Comparison of ENCODE assay signal across 23 cellular contexts in genomic region chr14:21192875-21193535, GRCh38. TPM values are rescaled to one million over a fixed set of nuclear protein-coding genes. Genes with fewer than 3 reads are reported as not detected.
DNase-seq lines count a peak whose midpoint lies in the region; TF ChIP-seq lines count a peak whose summit lies in the region.
"Had no signal": no experiment of that assay in that cellular context is flagged by ENCODE, and none has a peak within 500 bp of the region (broad histone marks: within the 10 kb centered on the region; RNA-seq: fewer than 3 reads in every experiment).

No MANE protein-coding gene starts in this region.

- no peaks in the 10 kb centered on the region for H3K9me3 ChIP-seq in OCI-LY3 (ENCODE audit: insufficient read depth, low read length)
- H3K9me3 ChIP-seq: neutrophil, vagina had no signal

- H3K27me3 Mint-ChIP-seq in activated naive CD8-positive, alpha-beta T cell, result no peaks in the 10 kb centered on the region
- no peaks in the 10 kb centered on the region for H3K27me3 Mint-ChIP-seq in activated naive CD8-positive, alpha-beta T cell treated with anti-CD3 and anti-CD28 coated beads for 36 hours
- H3K27me3 Mint-ChIP-seq in glutamatergic neuron (ENCODE audit: unreplicated experiment), result peaks cover 8% of the 10 kb centered on the region
- no peaks in the 10 kb centered on the region for H3K27me3 Mint-ChIP-seq in activated CD4-positive, alpha-beta memory T cell treated with anti-CD3 and anti-CD28 coated beads for 36 hours

- H3K79me2 ChIP-seq in OCI-LY3 (ENCODE audit: low read length), result no peaks in the 10 kb centered on the region

- peak overlapping the region; percentile 56 for H3K4me3 Mint-ChIP-seq in activated naive CD8-positive, alpha-beta T cell
- no peak overlapping the region for H3K4me3 Mint-ChIP-seq in activated naive CD8-positive, alpha-beta T cell treated with anti-CD3 and anti-CD28 coated beads for 36 hours
- no peak overlapping the region for H3K4me3 Mint-ChIP-seq in glutamatergic neuron (ENCODE audit: unreplicated experiment)
- no peak overlapping the region for H3K4me3 Mint-ChIP-seq in activated CD4-positive, alpha-beta memory T cell treated with anti-CD3 and anti-CD28 coated beads for 36 hours

- H3K9ac ChIP-seq in OCI-LY3 (ENCODE audit: low read length), result no peak overlapping the region

- DNase-seq in activated naive CD8-positive, alpha-beta T cell treated with anti-CD3 and anti-CD28 coated beads for 36 hours, result no peak
- no peak for DNase-seq in glutamatergic neuron
- no peak for DNase-seq in middle frontal gyrus (ENCODE audit: extremely low spot score, low spot score)
- no peak for DNase-seq in activated CD4-positive, CD25-positive, alpha-beta regulatory T cell treated with anti-CD3 and anti-CD28 coated beads, Interleukin-2, amount 50 U/mL, for 72 hours
- no peak for DNase-seq in NCI-H2196 (lab: John Stamatoyannopoulos, UW; ENCODE audit: unreplicated experiment)
- no peak for DNase-seq in activated CD4-positive, alpha-beta memory T cell treated with anti-CD3 and anti-CD28 coated beads for 36 hours
- DNase-seq: activated CD4-positive, CD25-positive, alpha-beta regulatory T cell; activated naive CD4-positive, alpha-beta T cell treated with anti-CD3 and anti-CD28 coated beads for 36 hours; Caco-2; mammary epithelial cell; NCI-H2107; NCI-H82; stimulated activated CD4-positive, alpha-beta T cell treated with anti-CD3 and anti-CD28 coated beads, Interleukin-1b, Interleukin-23, amount 100 ng/mL, for 48 hours; T-helper 1 cell had no signal

- 0 out of 2 replicates have a peak, but pooled peaks cover 3% of the 10 kb centered on the region for H3K27me3 ChIP-seq in OCI-LY3 (ENCODE audit: low read depth, low read length)
- H3K27me3 ChIP-seq: neutrophil, right atrium auricular region, vagina had no signal

- CTCF ChIA-PET in activated CD4-positive, alpha-beta memory T cell treated with anti-CD3 and anti-CD28 coated beads for 36 hours (lab: Charles Lee), result interaction anchor here (0.7 to 1.1 kb wide), 2 partner anchors 89 to 222 kb away, joined by 3 read pairs; no protein-coding TSS in a partner anchor

- no peaks in the 10 kb centered on the region for H4K20me1 ChIP-seq in OCI-LY3 (ENCODE audit: insufficient read depth, low read length)

- peaks cover 14% of the 10 kb centered on the region for H3K4me1 ChIP-seq in OCI-LY3 (ENCODE audit: low read length)
- H3K4me1 ChIP-seq: Caco-2 had no signal

- H3K4me1 Mint-ChIP-seq in activated naive CD8-positive, alpha-beta T cell (ENCODE audit: low read depth), result peaks cover 4% of the 10 kb centered on the region
- H3K4me1 Mint-ChIP-seq in activated naive CD8-positive, alpha-beta T cell treated with anti-CD3 and anti-CD28 coated beads for 36 hours, result peaks cover 2% of the 10 kb centered on the region
- peaks cover 6% of the 10 kb centered on the region for H3K4me1 Mint-ChIP-seq in glutamatergic neuron (ENCODE audit: low read depth, unreplicated experiment)
- peaks cover 11% of the 10 kb centered on the region for H3K4me1 Mint-ChIP-seq in activated CD4-positive, alpha-beta memory T cell treated with anti-CD3 and anti-CD28 coated beads for 36 hours (ENCODE audit: low read depth)

- H3K4me3 ChIP-seq in OCI-LY3 (ENCODE audit: low read length), result no peak overlapping the region

- no peak for TF ChIP-seq CTCF in OCI-LY3 (IDR thresholded peaks at IDR 0.05; ENCODE audit: low read depth, low read length)
- TF ChIP-seq CTCF in glutamatergic neuron (IDR thresholded peaks at IDR 0.05; ENCODE audit: partially characterized antibody, unreplicated experiment), result no peak

- H3K27ac ChIP-seq in OCI-LY3 (ENCODE audit: low read length), result no peak overlapping the region
- H3K27ac ChIP-seq: neutrophil, right atrium auricular region, RWPE1, vagina had no signal

- POLR2A ChIA-PET in activated CD4-positive, alpha-beta memory T cell treated with anti-CD3 and anti-CD28 coated beads for 36 hours (lab: Charles Lee), result interaction anchor here (1.5 kb wide), 1 partner anchor 10 kb away, joined by 4 read pairs; no protein-coding TSS in a partner anchor

- intact Hi-C loops in activated CD4-positive, alpha-beta memory T cell treated with anti-CD3 and anti-CD28 coated beads for 36 hours (cut with micrococcal nuclease), result no loop called here

- peak overlapping the region; percentile 71 for H3K4me2 ChIP-seq in OCI-LY3 (ENCODE audit: low read length)

- no peaks in the 10 kb centered on the region for H3K36me3 ChIP-seq in OCI-LY3 (replicated peaks; ENCODE audit: low read depth, low read length)
- H3K36me3 ChIP-seq: neutrophil, right atrium auricular region, vagina had no signal

- no peak overlapping the region; the same call in 1 of the 2 replicates for H2AFZ ChIP-seq in OCI-LY3 (ENCODE audit: low read depth, low read length)

- no peaks in the 10 kb centered on the region for H3K9me3 Mint-ChIP-seq in activated naive CD8-positive, alpha-beta T cell (ENCODE audit: low read depth)
- no peaks in the 10 kb centered on the region for H3K9me3 Mint-ChIP-seq in activated naive CD8-positive, alpha-beta T cell treated with anti-CD3 and anti-CD28 coated beads for 36 hours
- H3K9me3 Mint-ChIP-seq in glutamatergic neuron (ENCODE audit: unreplicated experiment), result peaks cover 13% of the 10 kb centered on the region
- H3K9me3 Mint-ChIP-seq in activated CD4-positive, alpha-beta memory T cell treated with anti-CD3 and anti-CD28 coated beads for 36 hours, result no peaks in the 10 kb centered on the region
- H3K9me3 Mint-ChIP-seq: activated naive CD4-positive, alpha-beta T cell treated with anti-CD3 and anti-CD28 coated beads for 36 hours; IgD-negative memory B cell had no signal

- no peaks in the 10 kb centered on the region for H3K36me3 Mint-ChIP-seq in activated naive CD8-positive, alpha-beta T cell
- peaks cover 2% of the 10 kb centered on the region for H3K36me3 Mint-ChIP-seq in activated naive CD8-positive, alpha-beta T cell treated with anti-CD3 and anti-CD28 coated beads for 36 hours
- H3K36me3 Mint-ChIP-seq in glutamatergic neuron (ENCODE audit: unreplicated experiment), result no peaks in the 10 kb centered on the region
- no peaks in the 10 kb centered on the region for H3K36me3 Mint-ChIP-seq in activated CD4-positive, alpha-beta memory T cell treated with anti-CD3 and anti-CD28 coated beads for 36 hours
- H3K36me3 Mint-ChIP-seq: IgD-negative memory B cell had no signal

- no peak overlapping the region for H3K27ac Mint-ChIP-seq in activated naive CD8-positive, alpha-beta T cell
- no peak overlapping the region for H3K27ac Mint-ChIP-seq in activated naive CD8-positive, alpha-beta T cell treated with anti-CD3 and anti-CD28 coated beads for 36 hours
- peak overlapping the region; percentile 85 for H3K27ac Mint-ChIP-seq in glutamatergic neuron (ENCODE audit: unreplicated experiment)
- no peak overlapping the region for H3K27ac Mint-ChIP-seq in activated CD4-positive, alpha-beta memory T cell treated with anti-CD3 and anti-CD28 coated beads for 36 hours
- H3K27ac Mint-ChIP-seq: activated naive CD4-positive, alpha-beta T cell treated with anti-CD3 and anti-CD28 coated beads for 36 hours had no signal

RNA-seq across cellular contexts. Expression of gene OR5AU1, which starts 37.1 kb away (rescaled TPM):
- not detected for total RNA-seq in activated naive CD8-positive, alpha-beta T cell treated with anti-CD3 and anti-CD28 coated beads for 36 hours
- not detected for total RNA-seq in glutamatergic neuron (ENCODE audit: unreplicated experiment)
- total RNA-seq in activated CD4-positive, alpha-beta memory T cell treated with anti-CD3 and anti-CD28 coated beads for 36 hours, result not detected
- total RNA-seq: activated naive CD4-positive, alpha-beta T cell treated with anti-CD3 and anti-CD28 coated beads for 36 hours; bronchial epithelial cell; Caco-2; mammary epithelial cell; right atrium auricular region; subcutaneous adipose tissue; vagina had no signal
